In the genomic region with DNA sequence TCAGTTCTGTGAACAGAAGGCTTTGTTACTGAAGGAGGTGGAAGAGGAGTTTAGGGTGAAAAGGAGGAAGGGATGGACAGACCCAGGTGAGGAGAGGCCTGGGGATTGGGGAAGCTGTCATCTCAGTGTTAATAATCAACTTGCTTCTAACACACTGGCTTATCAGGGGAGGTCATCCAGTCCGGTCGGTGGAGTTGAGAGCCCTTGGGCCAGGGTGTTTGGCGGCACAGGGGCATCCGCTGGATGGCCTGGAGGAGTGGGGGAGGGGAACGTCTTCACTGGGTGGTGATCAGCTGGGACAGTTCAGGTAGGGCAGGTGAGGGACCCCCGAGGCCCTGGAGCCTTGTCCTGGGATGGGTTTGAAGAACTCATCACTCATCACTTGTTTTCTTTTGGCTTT, we compare ENCODE assay signal across 1 cellular context.
TF ChIP-seq lines count a peak whose summit lies in the region.

No MANE protein-coding gene starts in this region.

TF ChIP-seq in GM23338, 12 proteins besides CTCF, POLR2A, EP300 and RAD21 (continued from another document):
- TF ChIP-seq, protein P1, sequence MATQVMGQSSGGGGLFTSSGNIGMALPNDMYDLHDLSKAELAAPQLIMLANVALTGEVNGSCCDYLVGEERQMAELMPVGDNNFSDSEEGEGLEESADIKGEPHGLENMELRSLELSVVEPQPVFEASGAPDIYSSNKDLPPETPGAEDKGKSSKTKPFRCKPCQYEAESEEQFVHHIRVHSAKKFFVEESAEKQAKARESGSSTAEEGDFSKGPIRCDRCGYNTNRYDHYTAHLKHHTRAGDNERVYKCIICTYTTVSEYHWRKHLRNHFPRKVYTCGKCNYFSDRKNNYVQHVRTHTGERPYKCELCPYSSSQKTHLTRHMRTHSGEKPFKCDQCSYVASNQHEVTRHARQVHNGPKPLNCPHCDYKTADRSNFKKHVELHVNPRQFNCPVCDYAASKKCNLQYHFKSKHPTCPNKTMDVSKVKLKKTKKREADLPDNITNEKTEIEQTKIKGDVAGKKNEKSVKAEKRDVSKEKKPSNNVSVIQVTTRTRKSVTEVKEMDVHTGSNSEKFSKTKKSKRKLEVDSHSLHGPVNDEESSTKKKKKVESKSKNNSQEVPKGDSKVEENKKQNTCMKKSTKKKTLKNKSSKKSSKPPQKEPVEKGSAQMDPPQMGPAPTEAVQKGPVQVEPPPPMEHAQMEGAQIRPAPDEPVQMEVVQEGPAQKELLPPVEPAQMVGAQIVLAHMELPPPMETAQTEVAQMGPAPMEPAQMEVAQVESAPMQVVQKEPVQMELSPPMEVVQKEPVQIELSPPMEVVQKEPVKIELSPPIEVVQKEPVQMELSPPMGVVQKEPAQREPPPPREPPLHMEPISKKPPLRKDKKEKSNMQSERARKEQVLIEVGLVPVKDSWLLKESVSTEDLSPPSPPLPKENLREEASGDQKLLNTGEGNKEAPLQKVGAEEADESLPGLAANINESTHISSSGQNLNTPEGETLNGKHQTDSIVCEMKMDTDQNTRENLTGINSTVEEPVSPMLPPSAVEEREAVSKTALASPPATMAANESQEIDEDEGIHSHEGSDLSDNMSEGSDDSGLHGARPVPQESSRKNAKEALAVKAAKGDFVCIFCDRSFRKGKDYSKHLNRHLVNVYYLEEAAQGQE (IDR thresholded peaks at IDR 0.05; ENCODE audit: unreplicated experiment) = no peak
- TF ChIP-seq EZH2 (IDR thresholded peaks at IDR 0.05; ENCODE audit: low read depth, unreplicated experiment) (no peak), POLR2AphosphoS5 (IDR thresholded peaks at IDR 0.05; ENCODE audit: low read depth) (no peak), ZNF114 (CRISPR knock-in tag; IDR thresholded peaks at IDR 0.05) (no peak), CREB1 (CRISPR knock-in tag; IDR thresholded peaks at IDR 0.05; ENCODE audit: low read depth) (no peak), ZNF331 (CRISPR knock-in tag; IDR thresholded peaks at IDR 0.05; ENCODE audit: low read depth) (no peak), JUNB (IDR thresholded peaks at IDR 0.05; ENCODE audit: unreplicated experiment) (no peak)
